ENCODE assay signal across 28 cellular contexts in the genomic region with DNA sequence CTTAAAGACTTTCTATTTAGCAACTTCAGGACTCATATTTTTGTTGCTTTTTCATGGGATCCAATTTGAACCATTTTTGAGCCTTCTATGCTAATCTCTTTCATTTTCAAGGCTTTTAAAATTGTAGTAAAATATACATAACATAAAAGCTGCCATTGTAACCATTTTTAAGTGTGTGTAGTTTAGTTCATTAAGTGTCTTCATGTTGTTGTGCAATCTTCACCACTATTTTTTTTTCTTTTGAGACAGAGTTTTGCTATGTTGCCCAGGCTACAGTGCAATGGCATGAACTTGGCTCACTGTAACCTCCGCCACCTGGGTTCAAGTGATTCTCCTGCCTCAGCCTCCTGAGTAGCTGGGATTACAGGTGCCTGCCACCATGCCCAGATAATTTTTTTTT.
"Had no signal": no experiment of that assay in that cellular context is flagged by ENCODE, and none has a peak within 500 bp of the region (broad histone marks: within the 10 kb centered on the region; RNA-seq: fewer than 3 reads in every experiment).

No MANE protein-coding gene starts in this region.

- H3K27ac ChIP-seq: colonic mucosa, coronary artery, dorsolateral prefrontal cortex, epithelial cell of prostate, esophagus muscularis mucosa, esophagus squamous epithelium, foreskin keratinocyte, gastrocnemius medialis, gastroesophageal sphincter, heart left ventricle, heart right ventricle had no signal

- H3K4me1 ChIP-seq: colonic mucosa, esophagus muscularis mucosa, esophagus squamous epithelium, foreskin keratinocyte, gastrocnemius medialis, gastroesophageal sphincter, heart left ventricle, heart right ventricle had no signal

- H3K4me3 ChIP-seq: colonic mucosa, coronary artery, dorsolateral prefrontal cortex, esophagus muscularis mucosa, esophagus squamous epithelium, gastrocnemius medialis, gastroesophageal sphincter, heart left ventricle, heart right ventricle had no signal

- FAIRE-seq: colon, endometrium, endothelial cell of umbilical vein, frontal cortex had no signal

- DNase-seq: colonic mucosa; cortex of kidney; dermis blood vessel endothelial cell; dorsolateral prefrontal cortex; effector CD4-positive, alpha-beta T cell; effector CD8-positive, alpha-beta T cell; effector memory CD4-positive, alpha-beta T cell; effector memory CD8-positive, alpha-beta T cell; endodermal cell; erythroblast; esophagus squamous epithelium; foreskin fibroblast; foreskin keratinocyte; foreskin melanocyte; gastrocnemius medialis; glutamatergic neuron; head of caudate nucleus; heart left ventricle; heart right ventricle had no signal

- ATAC-seq: effector memory CD8-positive, alpha-beta T cell; esophagus mucosa; foreskin keratinocyte; gastrocnemius medialis; gastroesophageal sphincter; heart left ventricle; heart right ventricle had no signal

- H3K9me3 ChIP-seq: colonic mucosa, esophagus squamous epithelium, gastrocnemius medialis, gastroesophageal sphincter, heart left ventricle had no signal

- H3K36me3 ChIP-seq: colonic mucosa, esophagus muscularis mucosa, esophagus squamous epithelium, gastrocnemius medialis, gastroesophageal sphincter, heart left ventricle, heart right ventricle had no signal

- H3K27me3 ChIP-seq: colonic mucosa, esophagus muscularis mucosa, esophagus squamous epithelium, foreskin keratinocyte, gastrocnemius medialis, gastroesophageal sphincter, heart left ventricle, heart right ventricle had no signal
